Comparison of ENCODE assay signal across 9 cellular contexts in the genomic region with DNA sequence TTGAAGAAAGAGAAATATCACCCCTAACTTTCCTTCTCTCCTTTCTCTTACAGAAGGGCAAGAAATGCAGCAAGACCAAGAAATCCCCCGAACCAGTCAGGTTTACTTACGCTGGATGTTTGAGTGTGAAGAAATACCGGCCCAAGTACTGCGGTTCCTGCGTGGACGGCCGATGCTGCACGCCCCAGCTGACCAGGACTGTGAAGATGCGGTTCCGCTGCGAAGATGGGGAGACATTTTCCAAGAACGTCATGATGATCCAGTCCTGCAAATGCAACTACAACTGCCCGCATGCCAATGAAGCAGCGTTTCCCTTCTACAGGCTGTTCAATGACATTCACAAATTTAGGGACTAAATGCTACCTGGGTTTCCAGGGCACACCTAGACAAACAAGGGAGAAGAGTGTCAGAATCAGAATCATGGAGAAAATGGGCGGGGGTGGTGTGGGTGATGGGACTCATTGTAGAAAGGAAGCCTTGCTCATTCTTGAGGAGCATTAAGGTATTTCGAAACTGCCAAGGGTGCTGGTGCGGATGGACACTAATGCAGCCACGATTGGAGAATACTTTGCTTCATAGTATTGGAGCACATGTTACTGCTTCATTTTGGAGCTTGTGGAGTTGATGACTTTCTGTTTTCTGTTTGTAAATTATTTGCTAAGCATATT. TPM values are rescaled to one million over a fixed set of nuclear protein-coding genes. Genes with fewer than 3 reads are reported as not detected.
DNase-seq lines count a peak whose midpoint lies in the region; ATAC-seq, FAIRE-seq and TF ChIP-seq lines count a peak whose summit lies in the region.
"Had no signal": no experiment of that assay in that cellular context is flagged by ENCODE, and none has a peak within 500 bp of the region (broad histone marks: within the 10 kb centered on the region; RNA-seq: fewer than 3 reads in every experiment).

No MANE protein-coding gene starts in this region.

- peaks cover 48% of the 10 kb centered on the region for H3K27me3 Mint-ChIP-seq in type B pancreatic cell

- TF ChIP-seq EP300 in Ishikawa (IDR thresholded peaks at IDR 0.05; ENCODE audit: borderline replicate concordance) = peak; percentile 13; the same call in 1 of the 2 replicates
- no peak for TF ChIP-seq EP300 in HepG2 (IDR thresholded peaks at IDR 0.05; ENCODE audit: low read depth in 2 of 2, low read length in 2 of 2)
- TF ChIP-seq EP300 in HepG2 (CRISPR knock-in tag; IDR thresholded peaks at IDR 0.05; ENCODE audit: borderline replicate concordance) = no peak

- H3K4me3 Mint-ChIP-seq in type B pancreatic cell = peak overlapping the region; percentile 97

- BruUV-seq in HepG2 (replicated peaks; lab: Mats Ljungman, UMichigan) = no TSS peak

- DNase-seq in caudate nucleus (lab: John Stamatoyannopoulos, UW) = no peak
- DNase-seq in HepG2 (ENCODE audit: low spot score) = no peak
- no peak for DNase-seq in type B pancreatic cell (ENCODE audit: extremely low spot score, unreplicated experiment)
- no peak for DNase-seq in C1 segment of cervical spinal cord (lab: John Stamatoyannopoulos, UW)
- no peak for DNase-seq in activated CD4-positive, alpha-beta T cell treated with anti-CD3 and anti-CD28 coated beads, Interleukin-2, amount 50 U/mL, for 48 hours
- no peak for DNase-seq in NCI-H187 (lab: John Stamatoyannopoulos, UW)
- no peak for DNase-seq in NCI-H2029 (lab: John Stamatoyannopoulos, UW)
- DNase-seq: NCI-H748 treated with DMSO at 0.1 percent for 48 hours had no signal

- peaks cover 8% of the 10 kb centered on the region; the same call in 1 of the 2 replicates for H4K20me1 ChIP-seq in HepG2 (ENCODE audit: insufficient read depth, low read length)

- H3K79me2 ChIP-seq in HepG2 (ENCODE audit: insufficient read depth, low read length) = no peaks in the 10 kb centered on the region

- intact Hi-C loops in HepG2 (cut with micrococcal nuclease; ENCODE audit: unreplicated experiment) = loop anchor here (5.0 kb wide), 4 partner anchors 59 to 1744 kb away; a partner anchor contains a TSS

- peaks cover 21% of the 10 kb centered on the region for H3K36me3 Mint-ChIP-seq in type B pancreatic cell

- peaks cover 0 to 18% of the 10 kb centered on the region in 2 experiments; a peak in 4 of 5 replicates for H3K27me3 ChIP-seq in HepG2 (ENCODE audit: control insufficient read depth in 1 of 2, insufficient read depth in 2 of 2, low read length in 2 of 2)

- peaks cover 67% of the 10 kb centered on the region for H3K4me1 ChIP-seq in HepG2 (ENCODE audit: insufficient read depth, low read length)

- H3K27ac Mint-ChIP-seq in type B pancreatic cell = peak overlapping the region; percentile 99

- H3K27ac ChIP-seq in caudate nucleus (ENCODE audit: low read depth, low read length) (peak overlapping the region; percentile 18), HepG2 (ENCODE audit: extremely low read length, insufficient read depth, low read length) (no peak overlapping the region)

- ATAC-seq in HepG2 = no peak

- peak in 1 of 2 experiments; percentile 53; a peak in 1 of 4 replicates for TF ChIP-seq POLR2A in HepG2 (IDR thresholded peaks at IDR 0.05; ENCODE audit: insufficient read depth in 1 of 2, low read depth in 2 of 2, low read length in 2 of 2)

- peaks cover 4 to 13% of the 10 kb centered on the region in 2 experiments for H3K36me3 ChIP-seq in HepG2 (replicated peaks in 1 of 2; ENCODE audit: control insufficient read depth in 1 of 2, insufficient read depth in 2 of 2, low read length in 2 of 2)

- no peak overlapping the region for H3K9ac ChIP-seq in HepG2 (ENCODE audit: insufficient read depth, low read depth, low read length)

- no peak for FAIRE-seq in HepG2 (lab: Jason Lieb, UNC)

- H3K4me2 ChIP-seq in HepG2 (ENCODE audit: low read depth, low read length) = no peak overlapping the region

- no peak overlapping the region for H2AFZ ChIP-seq in HepG2 (ENCODE audit: low read length)

- POLR2A ChIA-PET in HepG2 (lab: Yijun Ruan, JAX) = interaction anchor here (1.1 to 6.8 kb wide), 6 partner anchors 24 to 307 kb away, joined by 3 to 58 read pairs (median 12); a partner anchor contains a TSS

- H3K4me3 ChIP-seq in HepG2 (replicated peaks in 1 of 3; ENCODE audit: insufficient read depth in 1 of 3, low read depth in 2 of 3, low read length in 3 of 3) = peak overlapping the region in 1 of 3 experiments; percentile 21; a peak in 1 of 6 replicates

- CTCF ChIA-PET in HepG2 (lab: Yijun Ruan, JAX; ENCODE audit: low intra/inter-chr PET ratio, low total read pairs) = no interaction called here

- peaks cover 41% of the 10 kb centered on the region for H3K4me1 Mint-ChIP-seq in type B pancreatic cell (ENCODE audit: unreplicated experiment)

- no peak for TF ChIP-seq CTCF in HepG2 (CRISPR knock-in tag; IDR thresholded peaks at IDR 0.05)
- TF ChIP-seq CTCF in type B pancreatic cell (conservative IDR thresholded peaks at IDR 0.05) = no peak

- H3K9me3 ChIP-seq in HepG2 (ENCODE audit: low read length) = 0 out of 2 replicates have a peak, but pooled peaks cover 1% of the 10 kb centered on the region

- 96% methylated on average over 18 of the region's 18 CpGs for WGBS in HepG2 (ENCODE audit: low lambda C conversion rate)

- TF ChIP-seq RAD21 in Ishikawa (IDR thresholded peaks at IDR 0.05; ENCODE audit: low read depth) = no peak
- no peak for TF ChIP-seq RAD21 in HepG2 (CRISPR knock-in tag; IDR thresholded peaks at IDR 0.05)

- H3K9me3 Mint-ChIP-seq in type B pancreatic cell = no peaks in the 10 kb centered on the region

- in situ Hi-C loops in HepG2 (cut with HindIII; ENCODE audit: extremely low pct_ligation_motif_present, low pct_unique_long_range_greater_than_20kb) = loop anchor here (10.0 kb wide), 1 partner anchor 102 kb away; no protein-coding TSS in a partner anchor

TF ChIP-seq in Ishikawa, 13 proteins besides CTCF, POLR2A, EP300 and RAD21 (continues in another document):
- TF ChIP-seq CEBPB (IDR thresholded peaks at IDR 0.05) (peak; percentile 73), TEAD4 (IDR thresholded peaks at IDR 0.05) (0 out of 2 replicates have a peak, but pooled peaks have one; percentile 3), CREB1 (IDR thresholded peaks at IDR 0.05; ENCODE audit: low read depth) (no peak)

TF ChIP-seq in HepG2, 621 proteins besides CTCF, POLR2A, EP300 and RAD21 (continues in another document):
- TF ChIP-seq ZNF749 (CRISPR knock-in tag; IDR thresholded peaks at IDR 0.05; ENCODE audit: borderline replicate concordance) (no peak), POLR2AphosphoS2 (IDR thresholded peaks at IDR 0.05; ENCODE audit: low read depth, low read length) (peak; percentile 27; the same call in 1 of the 2 replicates), MYC (CRISPR knock-in tag; IDR thresholded peaks at IDR 0.05; ENCODE audit: borderline replicate concordance) (no peak)
- TF ChIP-seq, protein P1, sequence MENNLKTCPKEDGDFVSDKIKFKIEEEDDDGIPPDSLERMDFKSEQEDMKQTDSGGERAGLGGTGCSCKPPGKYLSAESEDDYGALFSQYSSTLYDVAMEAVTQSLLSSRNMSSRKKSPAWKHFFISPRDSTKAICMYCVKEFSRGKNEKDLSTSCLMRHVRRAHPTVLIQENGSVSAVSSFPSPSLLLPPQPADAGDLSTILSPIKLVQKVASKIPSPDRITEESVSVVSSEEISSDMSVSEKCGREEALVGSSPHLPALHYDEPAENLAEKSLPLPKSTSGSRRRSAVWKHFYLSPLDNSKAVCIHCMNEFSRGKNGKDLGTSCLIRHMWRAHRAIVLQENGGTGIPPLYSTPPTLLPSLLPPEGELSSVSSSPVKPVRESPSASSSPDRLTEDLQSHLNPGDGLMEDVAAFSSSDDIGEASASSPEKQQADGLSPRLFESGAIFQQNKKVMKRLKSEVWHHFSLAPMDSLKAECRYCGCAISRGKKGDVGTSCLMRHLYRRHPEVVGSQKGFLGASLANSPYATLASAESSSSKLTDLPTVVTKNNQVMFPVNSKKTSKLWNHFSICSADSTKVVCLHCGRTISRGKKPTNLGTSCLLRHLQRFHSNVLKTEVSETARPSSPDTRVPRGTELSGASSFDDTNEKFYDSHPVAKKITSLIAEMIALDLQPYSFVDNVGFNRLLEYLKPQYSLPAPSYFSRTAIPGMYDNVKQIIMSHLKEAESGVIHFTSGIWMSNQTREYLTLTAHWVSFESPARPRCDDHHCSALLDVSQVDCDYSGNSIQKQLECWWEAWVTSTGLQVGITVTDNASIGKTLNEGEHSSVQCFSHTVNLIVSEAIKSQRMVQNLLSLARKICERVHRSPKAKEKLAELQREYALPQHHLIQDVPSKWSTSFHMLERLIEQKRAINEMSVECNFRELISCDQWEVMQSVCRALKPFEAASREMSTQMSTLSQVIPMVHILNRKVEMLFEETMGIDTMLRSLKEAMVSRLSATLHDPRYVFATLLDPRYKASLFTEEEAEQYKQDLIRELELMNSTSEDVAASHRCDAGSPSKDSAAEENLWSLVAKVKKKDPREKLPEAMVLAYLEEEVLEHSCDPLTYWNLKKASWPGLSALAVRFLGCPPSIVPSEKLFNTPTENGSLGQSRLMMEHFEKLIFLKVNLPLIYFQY (CRISPR knock-in tag; IDR thresholded peaks at IDR 0.05; ENCODE audit: borderline replicate concordance) = no peak

RNA-seq across cellular contexts. Expression of a gene that starts 2.3 kb away (rescaled TPM):
- 1.2 and 2.6 TPM in 2 replicates for total RNA-seq in HepG2 (2016; rRNA removed; fragmentation: Illumina TruSeq; extraction: Trizol)
- total RNA-seq in HepG2 (2016; cell fraction: cytosol; rRNA removed; fragmentation: Illumina TruSeq; extraction: Trizol; ENCODE audit: low read depth) = 0.30 and 0.35 TPM in 2 replicates
- total RNA-seq in HepG2 (2016; cell fraction: insoluble cytoplasmic fraction; rRNA removed; fragmentation: Illumina TruSeq; extraction: Trizol) = 1.3 and 2.6 TPM in 2 replicates
- total RNA-seq in HepG2 (2016; cell fraction: membrane; rRNA removed; fragmentation: Illumina TruSeq; extraction: Trizol) = 0.96 and 1.2 TPM in 2 replicates
- total RNA-seq in HepG2 (2016; cell fraction: nucleus; rRNA removed; fragmentation: Illumina TruSeq; extraction: Trizol) = 7.9 and 8.7 TPM in 2 replicates
- polyA plus RNA-seq in HepG2 (2011; rRNA removed) = 12.5 and 14.9 TPM in 2 replicates
- 14.0 and 14.8 TPM in 2 replicates for polyA plus RNA-seq in HepG2 (2011; cell fraction: cytosol; rRNA removed)
- polyA plus RNA-seq in HepG2 (2011; cell fraction: nucleus; rRNA removed) = 39.7 and 43.2 TPM in 2 replicates
- polyA plus RNA-seq in HepG2 (2012) = 12.9 and 24.7 TPM in 2 replicates
- 0.79 and 0.81 TPM in 2 replicates for polyA plus RNA-seq in HepG2 (2016; cell fraction: cytosol; fragmentation: Illumina TruSeq; extraction: Trizol; ENCODE audit: low read depth)
- polyA plus RNA-seq in HepG2 (2016; cell fraction: insoluble cytoplasmic fraction; fragmentation: Illumina TruSeq; extraction: Trizol; ENCODE audit: low read depth) = 2.6 and 3.5 TPM in 2 replicates
- 1.3 and 2.1 TPM in 2 replicates for polyA plus RNA-seq in HepG2 (2016; cell fraction: membrane; fragmentation: Illumina TruSeq; extraction: Trizol; ENCODE audit: low read depth)
- polyA plus RNA-seq in HepG2 (2016; cell fraction: nucleus; fragmentation: Illumina TruSeq; extraction: Trizol; ENCODE audit: insufficient read depth, low read depth) = 35.0 and 36.4 TPM in 2 replicates
- polyA minus RNA-seq in HepG2 (2011; rRNA and poly(A)+ RNA removed; ENCODE audit: low replicate concordance) = 6.4 and 13.6 TPM in 2 replicates
- polyA minus RNA-seq in HepG2 (2011; cell fraction: cytosol; rRNA and poly(A)+ RNA removed) = 13.9 and 16.1 TPM in 2 replicates
- 23.2 TPM in 2 replicates for polyA minus RNA-seq in HepG2 (2011; cell fraction: nucleus; rRNA and poly(A)+ RNA removed)
- total RNA-seq in type B pancreatic cell (ENCODE audit: low replicate concordance) = 53.7 and 136 TPM in 2 replicates
